Comparison of ENCODE assay signal across 3 cellular contexts in the genomic region with DNA sequence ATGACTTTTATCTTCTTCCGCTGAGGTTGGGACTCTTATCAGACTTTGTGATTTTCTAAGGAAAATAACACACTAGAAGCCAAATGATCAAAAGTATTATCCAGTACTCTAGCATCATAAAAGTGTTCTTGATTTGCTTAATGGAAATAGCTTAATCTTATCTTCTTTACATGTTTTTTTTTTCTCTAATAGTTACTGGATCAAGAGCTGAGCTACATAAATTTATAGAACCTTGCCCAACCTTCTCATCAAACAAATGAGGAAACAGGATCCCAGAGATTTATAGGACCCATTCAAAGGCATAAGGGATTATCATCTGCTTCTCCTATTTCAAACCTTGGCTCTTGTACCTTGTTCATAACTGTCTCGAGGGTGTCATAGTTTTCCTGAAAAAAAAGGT.
"Had no signal": no experiment of that assay in that cellular context is flagged by ENCODE, and none has a peak within 500 bp of the region (broad histone marks: within the 10 kb centered on the region; RNA-seq: fewer than 3 reads in every experiment).

No MANE protein-coding gene starts in this region.

- H3K4me3 ChIP-seq: GM12878 had no signal

- DNase-seq: GDM1, GF-D8 had no signal

- ATAC-seq: GM12878 had no signal
